In genomic region chr14:103142031-103142430, GRCh38 we compare ENCODE assay signal across 1 cellular context.
A peak's percentile ranks its signal among the peaks of the same experiment; 100 is the strongest.
TF ChIP-seq lines count a peak whose summit lies in the region.

No MANE protein-coding gene starts in this region.

TF ChIP-seq in K562, 482 proteins besides CTCF, POLR2A, EP300 and RAD21:
- TF ChIP-seq TFE3 (CRISPR knock-in tag; IDR thresholded peaks at IDR 0.05) = no peak
- TF ChIP-seq KDM2B (CRISPR knock-in tag; IDR thresholded peaks at IDR 0.05) = no peak
- TF ChIP-seq ZNF76 (CRISPR knock-in tag; IDR thresholded peaks at IDR 0.05; ENCODE audit: borderline replicate concordance) = no peak
- TF ChIP-seq LARP7 (IDR thresholded peaks at IDR 0.05) = no peak
- no peak for TF ChIP-seq STAT6 (CRISPR knock-in tag; IDR thresholded peaks at IDR 0.05)
- peak; percentile 20; the same call in 1 of the 2 replicates for TF ChIP-seq DEAF1 (CRISPR knock-in tag; IDR thresholded peaks at IDR 0.05)
- TF ChIP-seq NR2C1 (IDR thresholded peaks at IDR 0.05) = no peak
- no peak for TF ChIP-seq NR2C1 (tag; IDR thresholded peaks at IDR 0.05)
- TF ChIP-seq RBFOX2 (IDR thresholded peaks at IDR 0.05; ENCODE audit: low read depth, low read length) = no peak
- no peak for TF ChIP-seq ELF1 (tag; IDR thresholded peaks at IDR 0.05)
- TF ChIP-seq MEIS2 (IDR thresholded peaks at IDR 0.05; ENCODE audit: partially characterized antibody) = peak; percentile 3
TF ChIP-seq in K562: peak in this region for 2.
